Comparison of ENCODE assay signal across 9 cellular contexts in the genomic region with DNA sequence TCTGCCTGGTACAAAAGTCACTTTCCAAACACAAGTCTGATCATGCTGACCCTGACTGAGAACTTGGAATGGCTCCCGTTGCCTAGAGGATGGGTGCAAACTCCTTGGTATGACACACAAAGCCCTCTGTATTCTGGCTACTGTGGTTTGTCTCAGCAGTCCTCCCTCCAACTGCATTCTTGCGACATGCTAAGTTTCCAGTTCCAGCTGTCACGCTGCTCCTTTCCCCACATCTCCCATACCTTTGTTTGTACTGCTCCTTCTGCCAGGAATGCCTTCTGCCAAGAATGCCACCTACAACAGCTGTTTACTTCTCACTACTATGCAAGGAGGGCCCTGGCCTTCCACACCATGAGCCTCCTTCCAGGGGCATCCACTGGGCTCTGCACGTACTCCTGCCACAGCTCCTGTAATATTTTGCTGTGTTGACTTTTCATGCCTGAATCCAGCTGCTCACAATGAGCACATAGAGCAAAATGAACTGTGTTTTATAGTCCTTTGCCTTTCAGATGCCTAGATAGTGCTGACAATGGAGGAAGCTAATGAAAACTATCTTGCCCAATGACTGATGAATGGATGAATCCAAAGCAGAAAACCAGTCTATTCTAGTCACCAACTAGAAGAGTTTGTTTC.
DNase-seq lines count a peak whose midpoint lies in the region; ATAC-seq and TF ChIP-seq lines count a peak whose summit lies in the region.
"Had no signal": no experiment of that assay in that cellular context is flagged by ENCODE, and none has a peak within 500 bp of the region (broad histone marks: within the 10 kb centered on the region; RNA-seq: fewer than 3 reads in every experiment).

No MANE protein-coding gene starts in this region.

- TF ChIP-seq POLR2A in esophagus squamous epithelium (IDR thresholded peaks at IDR 0.05), result no peak

- no peaks in the 10 kb centered on the region for H3K36me3 Mint-ChIP-seq in osteocyte (ENCODE audit: unreplicated experiment)
- H3K36me3 Mint-ChIP-seq in CD4-positive, alpha-beta memory T cell, result no peaks in the 10 kb centered on the region
- H3K36me3 Mint-ChIP-seq in activated T-helper 1 cell treated with anti-CD3 and anti-CD28 coated beads, Interleukin-12 subunit alpha, Interleukin-12 subunit beta, Interleukin-2, Interleukin-4 antibody, amounts not matched to agents 30 ng/mL and 10 ng/mL and 1 ng/mL, durations not matched to agents 14 hours and 24 hours and 36 hours (ENCODE audit: low read depth), result no peaks in the 10 kb centered on the region

- ATAC-seq in GM19463 (IDR thresholded peaks at IDR 0.05; ENCODE audit: unreplicated experiment), result no peak
- ATAC-seq in HG02970 (IDR thresholded peaks at IDR 0.05; ENCODE audit: low FRiP score, unreplicated experiment), result no peak

- H3K4me3 ChIP-seq in esophagus squamous epithelium, result no peak overlapping the region
- H3K4me3 ChIP-seq in CD4-positive, alpha-beta memory T cell (ENCODE audit: low read length in 2 of 2), result no peak overlapping the region

- intact Hi-C loops in esophagus squamous epithelium (cut with DNase I), result no loop called here
- intact Hi-C loops in CD4-positive, alpha-beta memory T cell (cut with micrococcal nuclease), result no loop called here
- intact Hi-C loops in activated T-helper 1 cell treated with anti-CD3 and anti-CD28 coated beads, Interleukin-12 subunit alpha, Interleukin-12 subunit beta, Interleukin-2, Interleukin-4 antibody, amounts not matched to agents 30 ng/mL and 10 ng/mL and 1 ng/mL, durations not matched to agents 14 hours and 24 hours and 36 hours (cut with micrococcal nuclease), result no loop called here

- TF ChIP-seq CTCF in esophagus squamous epithelium (IDR thresholded peaks at IDR 0.05) (no peak), osteocyte (IDR thresholded peaks at IDR 0.05) (no peak)

- peaks cover 4% of the 10 kb centered on the region for H3K9me3 Mint-ChIP-seq in osteocyte (ENCODE audit: unreplicated experiment)
- H3K9me3 Mint-ChIP-seq in CD4-positive, alpha-beta memory T cell, result peaks cover 0 to 2% (median 0%) of the 10 kb centered on the region in 8 donors
- H3K9me3 Mint-ChIP-seq in activated T-helper 1 cell treated with anti-CD3 and anti-CD28 coated beads, Interleukin-12 subunit alpha, Interleukin-12 subunit beta, Interleukin-2, Interleukin-4 antibody, amounts not matched to agents 30 ng/mL and 10 ng/mL and 1 ng/mL, durations not matched to agents 14 hours and 24 hours and 36 hours, result no peaks in the 10 kb centered on the region

- H3K4me3 Mint-ChIP-seq in osteocyte (ENCODE audit: unreplicated experiment), result no peak overlapping the region
- no peak overlapping the region for H3K4me3 Mint-ChIP-seq in CD4-positive, alpha-beta memory T cell
- H3K4me3 Mint-ChIP-seq in activated T-helper 1 cell treated with anti-CD3 and anti-CD28 coated beads, Interleukin-12 subunit alpha, Interleukin-12 subunit beta, Interleukin-2, Interleukin-4 antibody, amounts not matched to agents 30 ng/mL and 10 ng/mL and 1 ng/mL, durations not matched to agents 14 hours and 24 hours and 36 hours, result no peak overlapping the region

- no peaks in the 10 kb centered on the region for H3K36me3 ChIP-seq in esophagus squamous epithelium
- H3K36me3 ChIP-seq in CD4-positive, alpha-beta memory T cell (ENCODE audit: insufficient read depth, low read length), result no peaks in the 10 kb centered on the region

- peak; percentile 66 for DNase-seq in Daoy (ENCODE audit: low read depth)
- DNase-seq in NCI-H774 (lab: John Stamatoyannopoulos, UW), result peak; percentile 26
- DNase-seq in esophagus squamous epithelium (lab: John Stamatoyannopoulos, UW), result no peak
- DNase-seq in osteocyte (ENCODE audit: extremely low spot score, unreplicated experiment), result no peak
- DNase-seq in CD4-positive, alpha-beta memory T cell, result no peak
- no peak for DNase-seq in activated T-helper 1 cell treated with anti-CD3 and anti-CD28 coated beads, Interleukin-12 subunit alpha, Interleukin-12 subunit beta, Interleukin-2, Interleukin-4 antibody, amounts not matched to agents 30 ng/mL and 10 ng/mL and 1 ng/mL, durations not matched to agents 14 hours and 24 hours and 36 hours (ENCODE audit: low spot score)
- DNase-seq: activated naive CD4-positive, alpha-beta T cell treated with anti-CD3 and anti-CD28 coated beads, Interleukin-2, amount 50 U/mL, for 16 hours had no signal

- no peaks in the 10 kb centered on the region for H3K27me3 ChIP-seq in esophagus squamous epithelium
- no peaks in the 10 kb centered on the region for H3K27me3 ChIP-seq in CD4-positive, alpha-beta memory T cell (ENCODE audit: insufficient read depth, low read length)

- no peaks in the 10 kb centered on the region for H3K27me3 Mint-ChIP-seq in osteocyte (ENCODE audit: unreplicated experiment)
- H3K27me3 Mint-ChIP-seq in CD4-positive, alpha-beta memory T cell, result no peaks in the 10 kb centered on the region
- no peaks in the 10 kb centered on the region for H3K27me3 Mint-ChIP-seq in activated T-helper 1 cell treated with anti-CD3 and anti-CD28 coated beads, Interleukin-12 subunit alpha, Interleukin-12 subunit beta, Interleukin-2, Interleukin-4 antibody, amounts not matched to agents 30 ng/mL and 10 ng/mL and 1 ng/mL, durations not matched to agents 14 hours and 24 hours and 36 hours (ENCODE audit: insufficient read depth)

- 36 to 59% methylated on average over 4 of the region's 4 CpGs for WGBS in esophagus squamous epithelium, 2 donors

- POLR2A ChIA-PET in CD4-positive, alpha-beta memory T cell (lab: Charles Lee; ENCODE audit: partially characterized antibody), result no interaction called here

- H3K4me1 Mint-ChIP-seq in osteocyte (ENCODE audit: unreplicated experiment), result peaks cover 15% of the 10 kb centered on the region
- no peaks in the 10 kb centered on the region for H3K4me1 Mint-ChIP-seq in CD4-positive, alpha-beta memory T cell
- H3K4me1 Mint-ChIP-seq in activated T-helper 1 cell treated with anti-CD3 and anti-CD28 coated beads, Interleukin-12 subunit alpha, Interleukin-12 subunit beta, Interleukin-2, Interleukin-4 antibody, amounts not matched to agents 30 ng/mL and 10 ng/mL and 1 ng/mL, durations not matched to agents 14 hours and 24 hours and 36 hours (ENCODE audit: low read depth), result no peaks in the 10 kb centered on the region

- CTCF ChIA-PET in CD4-positive, alpha-beta memory T cell (lab: Charles Lee; ENCODE audit: partially characterized antibody), result no interaction called here

- peak overlapping the region; percentile 40 for H3K27ac Mint-ChIP-seq in osteocyte (ENCODE audit: unreplicated experiment)
- no peak overlapping the region for H3K27ac Mint-ChIP-seq in CD4-positive, alpha-beta memory T cell
- H3K27ac Mint-ChIP-seq in activated T-helper 1 cell treated with anti-CD3 and anti-CD28 coated beads, Interleukin-12 subunit alpha, Interleukin-12 subunit beta, Interleukin-2, Interleukin-4 antibody, amounts not matched to agents 30 ng/mL and 10 ng/mL and 1 ng/mL, durations not matched to agents 14 hours and 24 hours and 36 hours, result no peak overlapping the region

- peaks cover 0 to 31% (median 3%) of the 10 kb centered on the region in 3 donors for H3K4me1 ChIP-seq in esophagus squamous epithelium
- H3K4me1 ChIP-seq in CD4-positive, alpha-beta memory T cell (ENCODE audit: insufficient read depth, low read length), result no peaks in the 10 kb centered on the region

- no peaks in the 10 kb centered on the region for H3K9me3 ChIP-seq in esophagus squamous epithelium
- no peaks in the 10 kb centered on the region for H3K9me3 ChIP-seq in CD4-positive, alpha-beta memory T cell (ENCODE audit: control insufficient read depth in 1 of 2, low read length in 2 of 2)

- H3K27ac ChIP-seq in esophagus squamous epithelium, result peak overlapping the region; percentile 62 to 79 (median 66)
- no peak overlapping the region for H3K27ac ChIP-seq in CD4-positive, alpha-beta memory T cell (ENCODE audit: low read depth, low read length)

Comparison
In these comparisons a context has a peak if more than half of its experiments do, and no peak if none do; other contexts are left out.
1. DNase-seq: peak in Daoy (single experiment) and NCI-H774 (single experiment); none in esophagus squamous epithelium (single experiment), osteocyte (single experiment), CD4-positive, alpha-beta memory T cell (0 of 5) and activated T-helper 1 cell treated with anti-CD3 and anti-CD28 coated beads, Interleukin-12 subunit alpha, Interleukin-12 subunit beta, Interleukin-2, Interleukin-4 antibody, amounts not matched to agents 30 ng/mL and 10 ng/mL and 1 ng/mL, durations not matched to agents 14 hours and 24 hours and 36 hours (single experiment).